Comparison of ENCODE assay signal across 28 cellular contexts in genomic region chrX:104324871-104325585, GRCh38.
DNase-seq lines count a peak whose midpoint lies in the region; FAIRE-seq and TF ChIP-seq lines count a peak whose summit lies in the region.
"Had no signal": no experiment of that assay in that cellular context is flagged by ENCODE, and none has a peak within 500 bp of the region (broad histone marks: within the 10 kb centered on the region; RNA-seq: fewer than 3 reads in every experiment).

No MANE protein-coding gene starts in this region.

- in situ Hi-C loops in GM23248 (cut with MboI): no loop called here

- H3K9ac ChIP-seq in GM23248 (no peak overlapping the region), endothelial cell of umbilical vein (replicated peaks; ENCODE audit: extremely low read depth, insufficient read depth, low read length) (peak overlapping the region; percentile 45)

- TF ChIP-seq CTCF in endothelial cell of umbilical vein (IDR thresholded peaks at IDR 0.05; ENCODE audit: extremely low read depth in 1 of 2, insufficient read depth in 1 of 2, low read depth in 1 of 2, low read length in 2 of 2) (no peak), osteoblast (IDR thresholded peaks at IDR 0.05; ENCODE audit: extremely low read depth, low read depth, low read length) (no peak)

- intact Hi-C loops in endothelial cell of umbilical vein (cut with micrococcal nuclease) (loop anchor here (1.0 kb wide), 1 partner anchor 18 kb away; no protein-coding TSS in a partner anchor), posterior vena cava (cut with DNase I) (no loop called here)

- no peak overlapping the region for H3K4me2 ChIP-seq in GM23248 (ENCODE audit: unreplicated experiment)
- H3K4me2 ChIP-seq in endothelial cell of umbilical vein (ENCODE audit: insufficient read depth, low read length): peak overlapping the region; percentile 40
- peak overlapping the region; percentile 6 for H3K4me2 ChIP-seq in osteoblast (ENCODE audit: insufficient read depth, low read length)
- H3K4me2 ChIP-seq: GM23338 had no signal

- CTCF ChIA-PET in endothelial cell of umbilical vein (lab: Charles Lee): interaction anchor here (0.7 to 1.0 kb wide), 2 partner anchors 10 to 20 kb away, joined by 3 to 4 read pairs; no protein-coding TSS in a partner anchor

- H3K9me3 ChIP-seq in GM23248 (ENCODE audit: low read depth) (no peaks in the 10 kb centered on the region), endothelial cell of umbilical vein (replicated peaks; ENCODE audit: control insufficient read depth, insufficient read depth, low read length) (no peaks in the 10 kb centered on the region), osteoblast (ENCODE audit: low read depth, low read length) (no peaks in the 10 kb centered on the region)
- H3K9me3 ChIP-seq: right lobe of liver, testis had no signal

- no peaks in the 10 kb centered on the region for H3K9me1 ChIP-seq in endothelial cell of umbilical vein (replicated peaks; ENCODE audit: control insufficient read depth, extremely low read depth, insufficient read depth, low read length)

- no peak for TF ChIP-seq POLR2A in endothelial cell of umbilical vein (IDR thresholded peaks at IDR 0.05; ENCODE audit: low read depth, low read length)

- peaks cover 8% of the 10 kb centered on the region for H3F3A ChIP-seq in GM23248 (ENCODE audit: insufficient read depth)

- H3K79me2 ChIP-seq in GM23248 (ENCODE audit: insufficient read depth) (no peaks in the 10 kb centered on the region), endothelial cell of umbilical vein (ENCODE audit: control insufficient read depth, insufficient read depth, low read length) (no peaks in the 10 kb centered on the region), osteoblast (ENCODE audit: insufficient read depth, low read length) (no peaks in the 10 kb centered on the region)

- peak; percentile 93 for FAIRE-seq in endothelial cell of umbilical vein (lab: Jason Lieb, UNC)
- FAIRE-seq: endometrium, G401.6 had no signal

- H2AFZ ChIP-seq in GM23248 (no peak overlapping the region), endothelial cell of umbilical vein (ENCODE audit: low read depth, low read length) (peak overlapping the region; percentile 28), osteoblast (ENCODE audit: low read length) (no peak overlapping the region)
- H2AFZ ChIP-seq: GM23338 had no signal

- H3K4me1 ChIP-seq in GM23248 (ENCODE audit: insufficient read depth) (peaks cover 22% of the 10 kb centered on the region), endothelial cell of umbilical vein (ENCODE audit: control insufficient read depth, extremely low read depth, insufficient read depth, low read length) (peaks cover 20% of the 10 kb centered on the region), osteoblast (ENCODE audit: insufficient read depth, low read length) (peaks cover 11% of the 10 kb centered on the region)
- H3K4me1 ChIP-seq: right lobe of liver, testis had no signal

- no peaks in the 10 kb centered on the region for H3K9me2 ChIP-seq in GM23248 (ENCODE audit: insufficient read depth)

- dilution Hi-C loops in endothelial cell of umbilical vein (cut with MboI; ENCODE audit: extremely low pct_ligation_motif_present, low sequenced_read_pairs): no loop called here

- WGBS in GM23248 (ENCODE audit: low coverage in 1 of 2, low lambda C conversion rate in 2 of 2, missing lambda C conversion rate in 2 of 2), 2 experiments: 39 to 60% methylated on average over 6 to 7 of the region's 7 CpGs

- TSS peak; percentile 70 for BruUV-seq in endothelial cell of umbilical vein (replicated peaks; lab: Mats Ljungman, UMichigan)

- H3K4me3 ChIP-seq in GM23248: no peak overlapping the region
- H3K4me3 ChIP-seq in endothelial cell of umbilical vein (replicated peaks in 1 of 3; ENCODE audit: insufficient read depth in 1 of 3, low read depth in 1 of 3, low read length in 3 of 3): no peak overlapping the region
- H3K4me3 ChIP-seq in osteoblast (ENCODE audit: insufficient read depth, low read length): no peak overlapping the region
- H3K4me3 ChIP-seq: GM23338, right lobe of liver, testis had no signal

- H3K27ac ChIP-seq in GM23248: peak overlapping the region; percentile 21; the same call in 1 of the 2 replicates
- H3K27ac ChIP-seq in endothelial cell of umbilical vein (ENCODE audit: insufficient read depth, low read depth, low read length): peak overlapping the region; percentile 79
- peak overlapping the region; percentile 28 for H3K27ac ChIP-seq in osteoblast (ENCODE audit: low read depth, low read length)
- H3K27ac ChIP-seq: HL-60, right lobe of liver, testis, VCaP had no signal

- H4K20me1 ChIP-seq in GM23248 (ENCODE audit: insufficient read depth): no peaks in the 10 kb centered on the region
- no peaks in the 10 kb centered on the region for H4K20me1 ChIP-seq in endothelial cell of umbilical vein (replicated peaks; ENCODE audit: control insufficient read depth, extremely low read depth, insufficient read depth, low read length)
- H4K20me1 ChIP-seq in osteoblast (ENCODE audit: insufficient read depth, low read length): no peaks in the 10 kb centered on the region

- no peaks in the 10 kb centered on the region for H3K36me3 ChIP-seq in GM23248 (ENCODE audit: low read depth)
- no peaks in the 10 kb centered on the region for H3K36me3 ChIP-seq in endothelial cell of umbilical vein (ENCODE audit: control insufficient read depth in 2 of 2, extremely low read depth in 1 of 2, insufficient read depth in 2 of 2, low read length in 2 of 2)
- H3K36me3 ChIP-seq in osteoblast (ENCODE audit: insufficient read depth, low read length): no peaks in the 10 kb centered on the region
- H3K36me3 ChIP-seq: right lobe of liver had no signal

- POLR2A ChIA-PET in endothelial cell of umbilical vein (lab: Charles Lee): no interaction called here

- H3K27me3 ChIP-seq in GM23248 (replicated peaks; ENCODE audit: insufficient read depth) (no peaks in the 10 kb centered on the region), endothelial cell of umbilical vein (ENCODE audit: control insufficient read depth in 2 of 2, insufficient read depth in 2 of 2, low read length in 2 of 2) (no peaks in the 10 kb centered on the region), osteoblast (ENCODE audit: insufficient read depth, low read length) (peaks cover 12% of the 10 kb centered on the region)
- H3K27me3 ChIP-seq: right lobe of liver, testis had no signal

- DNase-seq in GM23248 (peak; percentile 63), NCI-H226 (peak; percentile 19), endothelial cell of umbilical vein (ENCODE audit: low read depth, low spot score) (peak; percentile 51), osteoblast (ENCODE audit: insufficient read length, low spot score, missing footprints) (peak; percentile 62), mucosa of gallbladder (ENCODE audit: low spot score) (no peak), posterior vena cava (ENCODE audit: low spot score) (no peak), NCI-H2107 (lab: John Stamatoyannopoulos, UW) (no peak)
- DNase-seq: activated CD4-positive, alpha-beta T cell treated with anti-CD3 and anti-CD28 coated beads, Interleukin-2, amount 50 U/mL, for 1 hour; activated CD8-positive, alpha-beta memory T cell treated with anti-CD3 and anti-CD28 coated beads, Interleukin-2, amount 10 ng/mL, durations not matched to agents 7 days and 5 days; activated naive CD4-positive, alpha-beta T cell treated with anti-CD3 and anti-CD28 coated beads for 36 hours; amygdala; caudate nucleus; CD4-positive, CD25-positive, alpha-beta regulatory T cell; DMS 273 treated with DMSO at 0.1 percent for 48 hours; mesendoderm; naive thymus-derived CD4-positive, alpha-beta T cell; NCI-H1105 treated with DMSO at 0.1 percent for 48 hours; NCI-H2029 treated with DMSO at 0.1 percent for 48 hours; NCI-H446; right lobe of liver; stimulated activated CD4-positive, alpha-beta T cell treated with anti-CD3 and anti-CD28 coated beads, Interleukin-4, amount 100 ng/mL, for 4 hours; stimulated activated naive CD4-positive, alpha-beta T cell; testis had no signal

TF ChIP-seq in endothelial cell of umbilical vein, 7 proteins besides CTCF, POLR2A, EP300 and RAD21:
- TF ChIP-seq GATA2 (IDR thresholded peaks at IDR 0.05; ENCODE audit: insufficient read depth, insufficient read length, low read depth, low read length): peak; percentile 23
- peak; percentile 26 for TF ChIP-seq POLR2AphosphoS5 (IDR thresholded peaks at IDR 0.05; ENCODE audit: insufficient read depth, low read depth, low read length)
- no peak for TF ChIP-seq JUN (IDR thresholded peaks at IDR 0.05; ENCODE audit: borderline replicate concordance, insufficient read depth, insufficient read length, low read depth)
- peak; percentile 77 for TF ChIP-seq FOS (IDR thresholded peaks at IDR 0.05; ENCODE audit: borderline replicate concordance, insufficient read depth, low read length)
- TF ChIP-seq MAX (IDR thresholded peaks at IDR 0.05; ENCODE audit: insufficient read depth, insufficient read length): no peak
TF ChIP-seq in endothelial cell of umbilical vein: peak in this region for 3.

Comparison
In these comparisons a context has a peak if more than half of its experiments do, and no peak if none do; other contexts are left out.
1. DNase-seq: peak in GM23248 (single experiment), NCI-H226 (single experiment), endothelial cell of umbilical vein (single experiment) and osteoblast (single experiment); none in mucosa of gallbladder (single experiment), posterior vena cava (single experiment) and NCI-H2107 (single experiment).
2. H3K27ac ChIP-seq: peak in every context shown above with its lines; median percentile 79 in endothelial cell of umbilical vein; 28 in osteoblast; 21 in GM23248.